Comparison of ENCODE assay signal across 9 cellular contexts in genomic region chr11:35029979-35030378, GRCh38.
DNase-seq lines count a peak whose midpoint lies in the region; ATAC-seq and TF ChIP-seq lines count a peak whose summit lies in the region.
"Had no signal": no experiment of that assay in that cellular context is flagged by ENCODE, and none has a peak within 500 bp of the region (broad histone marks: within the 10 kb centered on the region; RNA-seq: fewer than 3 reads in every experiment).

No MANE protein-coding gene starts in this region.

- no peak overlapping the region for H3K4me3 ChIP-seq in breast epithelium
- H3K4me3 ChIP-seq in dorsolateral prefrontal cortex: no peak overlapping the region

- no peaks in the 10 kb centered on the region for H3K27me3 Mint-ChIP-seq in MCF 10A (ENCODE audit: insufficient read depth, unreplicated experiment)
- H3K27me3 Mint-ChIP-seq in T-cell: no peaks in the 10 kb centered on the region

- CTCF ChIA-PET in MCF 10A (lab: Yijun Ruan, JAX): interaction anchor here (0.7 to 3.5 kb wide), 5 partner anchors 11 to 332 kb away, joined by 3 to 16 read pairs (median 3); no protein-coding TSS in a partner anchor
- CTCF ChIA-PET in T-cell (lab: Charles Lee): interaction anchor here (0.5 to 1.3 kb wide), 8 partner anchors 9 to 331 kb away, joined by 3 to 12 read pairs (median 4); no protein-coding TSS in a partner anchor

- H3K9me3 ChIP-seq in breast epithelium: no peaks in the 10 kb centered on the region

- H3K4me1 ChIP-seq in breast epithelium (no peaks in the 10 kb centered on the region), foreskin keratinocyte (peaks cover 29% of the 10 kb centered on the region)

- H3K36me3 ChIP-seq in breast epithelium: no peaks in the 10 kb centered on the region

- H3K27me3 ChIP-seq in breast epithelium (no peaks in the 10 kb centered on the region), foreskin keratinocyte (no peaks in the 10 kb centered on the region), dorsolateral prefrontal cortex (no peaks in the 10 kb centered on the region)

- POLR2A ChIA-PET in MCF 10A (lab: Yijun Ruan, JAX) (interaction anchor here (0.9 to 4.4 kb wide), 21 partner anchors 9 to 361 kb away, joined by 3 to 61 read pairs (median 5); partner anchors contain the start of gene CD44), T-cell (lab: Charles Lee) (interaction anchor here (0.6 to 2.7 kb wide), 5 partner anchors 11 to 109 kb away, joined by 3 to 12 read pairs (median 6); partner anchors contain the start of gene CD44 (in 1 of the 2))

- DNase-seq in MCF 10A (ENCODE audit: unreplicated experiment) (peak; percentile 68), breast epithelium (ENCODE audit: low spot score in 2 of 2) (no peak), T-cell (peak in 1 of 34 experiments; percentile 33), foreskin keratinocyte (peak; percentile 74 to 85), kidney glomerular epithelial cell (lab: John Stamatoyannopoulos, UW) (no peak), NK-92 (lab: John Stamatoyannopoulos, UW; ENCODE audit: unreplicated experiment) (no peak), dorsolateral prefrontal cortex (no peak)
- DNase-seq: activated naive CD8-positive, alpha-beta T cell treated with anti-CD3 and anti-CD28 coated beads, Interleukin-2, amount 10 ng/mL, durations not matched to agents 7 days and 5 days had no signal

- H3K27ac ChIP-seq in breast epithelium: no peak overlapping the region
- peak overlapping the region; percentile 97 for H3K27ac ChIP-seq in foreskin keratinocyte
- no peak overlapping the region for H3K27ac ChIP-seq in dorsolateral prefrontal cortex

- no peak for TF ChIP-seq POLR2A in breast epithelium (IDR thresholded peaks at IDR 0.05)

- peak overlapping the region; percentile 46 for H3K4me3 Mint-ChIP-seq in MCF 10A (ENCODE audit: unreplicated experiment)
- H3K4me3 Mint-ChIP-seq in T-cell: peak overlapping the region; percentile 28 to 65 (median 52)
- H3K4me3 Mint-ChIP-seq: activated naive CD8-positive, alpha-beta T cell treated with anti-CD3 and anti-CD28 coated beads, Interleukin-2, amount 10 ng/mL, durations not matched to agents 7 days and 5 days had no signal

- no TSS peak for BruUV-seq in MCF 10A (replicated peaks; lab: Mats Ljungman, UMichigan)

- TF ChIP-seq CTCF in MCF 10A (IDR thresholded peaks at IDR 0.05; ENCODE audit: unreplicated experiment): no peak
- no peak for TF ChIP-seq CTCF in breast epithelium (IDR thresholded peaks at IDR 0.05)
- no peak for TF ChIP-seq CTCF in foreskin keratinocyte (conservative IDR thresholded peaks at IDR 0.05)
- TF ChIP-seq CTCF in dorsolateral prefrontal cortex (IDR thresholded peaks at IDR 0.05 in 54 of 56, conservative IDR thresholded peaks at IDR 0.05 in 2 of 56; ENCODE audit: low read depth in 1 of 56, partially characterized antibody in 56 of 56): no peak

- intact Hi-C loops in MCF 10A (cut with micrococcal nuclease): no loop called here
- intact Hi-C loops in breast epithelium (cut with DNase I; ENCODE audit: low total_unique reads): loop anchor here (5.0 kb wide), 1 partner anchor 77 kb away; no protein-coding TSS in a partner anchor
- intact Hi-C loops in dorsolateral prefrontal cortex (cut with DNase I): no loop called here

- peaks cover 22% of the 10 kb centered on the region for H3K4me1 Mint-ChIP-seq in MCF 10A (ENCODE audit: insufficient read depth, unreplicated experiment)
- H3K4me1 Mint-ChIP-seq in T-cell: peaks cover 39 to 49% (median 48%) of the 10 kb centered on the region in 3 donors

- peak overlapping the region; percentile 77 for H3K27ac Mint-ChIP-seq in MCF 10A (ENCODE audit: low read depth, unreplicated experiment)
- H3K27ac Mint-ChIP-seq in T-cell: peak overlapping the region; percentile 94
- H3K27ac Mint-ChIP-seq: activated naive CD8-positive, alpha-beta T cell treated with anti-CD3 and anti-CD28 coated beads, Interleukin-2, amount 10 ng/mL, durations not matched to agents 7 days and 5 days had no signal

- H3K9me3 Mint-ChIP-seq in MCF 10A (ENCODE audit: unreplicated experiment): peaks cover 4% of the 10 kb centered on the region
- peaks cover under 1 to 7% (median 5%) of the 10 kb centered on the region in 3 donors for H3K9me3 Mint-ChIP-seq in T-cell

- ATAC-seq in HG02981 (IDR thresholded peaks at IDR 0.05; ENCODE audit: unreplicated experiment): peak; percentile 65
- ATAC-seq in T-cell (replicated peaks in 1 of 4): peak; percentile 35 to 47 (median 45)
- ATAC-seq in foreskin keratinocyte: peak; percentile 48

- no peaks in the 10 kb centered on the region for H3K36me3 Mint-ChIP-seq in MCF 10A (ENCODE audit: insufficient read depth, unreplicated experiment)
- H3K36me3 Mint-ChIP-seq in T-cell: peaks cover 4% of the 10 kb centered on the region

Comparison
In these comparisons a context has a peak if more than half of its experiments do, and no peak if none do; other contexts are left out.
1. DNase-seq: peak in MCF 10A (single experiment) and foreskin keratinocyte (2 of 2); none in breast epithelium (0 of 2), kidney glomerular epithelial cell (single experiment), NK-92 (single experiment) and dorsolateral prefrontal cortex (0 of 10).
2. Peak in every context shown above with its lines, with median percentiles within 50 percentile points of each other: ATAC-seq.